In the genomic region with DNA sequence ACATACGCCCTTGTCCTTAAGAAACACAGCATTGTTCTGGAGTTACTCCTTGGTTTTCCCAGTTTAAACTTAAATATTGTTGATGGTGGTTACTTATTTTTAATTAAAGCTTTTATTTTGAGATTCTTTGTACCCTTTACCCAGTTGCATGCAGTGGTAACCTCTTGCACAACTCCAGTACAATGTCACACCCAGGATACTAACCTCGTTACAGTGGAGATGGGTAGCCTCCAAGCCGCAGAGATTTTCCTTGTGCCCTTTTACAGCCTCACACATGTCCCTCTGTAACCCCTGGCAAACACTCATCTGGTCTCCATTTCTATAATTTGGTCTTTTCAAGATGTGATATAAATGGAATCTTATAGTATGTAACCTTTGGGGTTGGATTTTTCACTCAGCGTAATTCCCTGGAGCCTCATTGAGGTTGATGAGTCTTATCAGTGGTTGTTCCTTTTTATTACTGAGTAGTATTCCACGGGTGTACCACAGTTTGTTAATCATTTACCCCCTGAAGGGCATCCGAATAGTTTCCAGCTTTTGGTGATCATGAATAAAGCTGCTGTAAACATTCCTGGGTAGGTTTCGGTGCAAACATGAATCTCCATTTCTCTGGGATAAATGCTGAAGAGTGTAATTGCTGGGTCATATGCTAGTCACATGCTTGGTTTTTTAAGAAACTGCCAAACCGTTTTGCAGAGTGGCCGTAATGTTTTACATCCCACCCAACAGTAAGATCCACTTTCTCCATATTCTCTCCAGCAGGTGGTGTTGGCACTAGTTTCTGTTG, we compare ENCODE assay signal across 10 cellular contexts.
DNase-seq lines count a peak whose midpoint lies in the region; ATAC-seq and TF ChIP-seq lines count a peak whose summit lies in the region.
"Had no signal": no experiment of that assay in that cellular context is flagged by ENCODE, and none has a peak within 500 bp of the region (broad histone marks: within the 10 kb centered on the region; RNA-seq: fewer than 3 reads in every experiment).

No MANE protein-coding gene starts in this region.

- peaks cover 0 to 3% (median 0%) of the 10 kb centered on the region in 7 donors for H3K9me3 Mint-ChIP-seq in CD4-positive, CD25-positive, alpha-beta regulatory T cell
- H3K9me3 Mint-ChIP-seq in IgD-negative memory B cell (no peaks in the 10 kb centered on the region), mesothelial cell of epicardium (peaks cover 4% of the 10 kb centered on the region)
- no peaks in the 10 kb centered on the region for H3K9me3 Mint-ChIP-seq in central memory CD8-positive, alpha-beta T cell
- no peaks in the 10 kb centered on the region for H3K9me3 Mint-ChIP-seq in naive thymus-derived CD8-positive, alpha-beta T cell

- no peaks in the 10 kb centered on the region for H3K9me3 ChIP-seq in CD4-positive, CD25-positive, alpha-beta regulatory T cell (ENCODE audit: control insufficient read depth in 2 of 2, low read length in 2 of 2)
- peaks cover 0 to 3% of the 10 kb centered on the region in 2 donors for H3K9me3 ChIP-seq in neuronal stem cell (replicated peaks in 1 of 2; ENCODE audit: control insufficient read depth in 2 of 2, insufficient read depth in 1 of 2, low read depth in 1 of 2, low read length in 2 of 2)

- H2AK5ac ChIP-seq in neuronal stem cell (ENCODE audit: low read depth, low read length): no peak overlapping the region

- H3K23ac ChIP-seq in neuronal stem cell (ENCODE audit: low read depth, low read length, poor library complexity): no peak overlapping the region

- no peak overlapping the region for H2BK15ac ChIP-seq in neuronal stem cell (ENCODE audit: low read length)

- peaks cover 3% of the 10 kb centered on the region for H3K36me3 ChIP-seq in CD4-positive, CD25-positive, alpha-beta regulatory T cell (ENCODE audit: control insufficient read depth, insufficient read depth, low read length)
- no peaks in the 10 kb centered on the region for H3K36me3 ChIP-seq in neuronal stem cell (replicated peaks in 1 of 2; ENCODE audit: control insufficient read depth in 2 of 2, insufficient read depth in 2 of 2, low read length in 2 of 2)

- no peak for TF ChIP-seq CTCF in mesothelial cell of epicardium (IDR thresholded peaks at IDR 0.05; ENCODE audit: unreplicated experiment)

- no peaks in the 10 kb centered on the region for H3K27me3 ChIP-seq in CD4-positive, CD25-positive, alpha-beta regulatory T cell (ENCODE audit: control insufficient read depth, insufficient read depth, low read length)
- no peaks in the 10 kb centered on the region for H3K27me3 ChIP-seq in neuronal stem cell (ENCODE audit: control insufficient read depth in 3 of 3, insufficient read depth in 3 of 3, low read depth in 1 of 3, low read length in 3 of 3)

- peak overlapping the region; percentile 80 for H3K27ac ChIP-seq in CD4-positive, CD25-positive, alpha-beta regulatory T cell (ENCODE audit: insufficient read depth, low read length, poor library complexity, severe bottlenecking)
- no peak overlapping the region for H3K27ac ChIP-seq in neuronal stem cell (replicated peaks; ENCODE audit: low read length)

- peak overlapping the region; percentile 97 to 99 (median 98) for H3K27ac Mint-ChIP-seq in CD4-positive, CD25-positive, alpha-beta regulatory T cell
- H3K27ac Mint-ChIP-seq in IgD-negative memory B cell: peak overlapping the region; percentile 87 to 98 (median 96)
- H3K27ac Mint-ChIP-seq in central memory CD8-positive, alpha-beta T cell (ENCODE audit: low read depth): peak overlapping the region; percentile 63
- H3K27ac Mint-ChIP-seq in naive thymus-derived CD8-positive, alpha-beta T cell: peak overlapping the region; percentile 91 to 99 (median 96)
- no peak overlapping the region for H3K27ac Mint-ChIP-seq in mesothelial cell of epicardium

- no peak overlapping the region for H3K14ac ChIP-seq in neuronal stem cell (ENCODE audit: low read length)

- peaks cover 62% of the 10 kb centered on the region for H3K4me1 ChIP-seq in CD4-positive, CD25-positive, alpha-beta regulatory T cell (ENCODE audit: control insufficient read depth, insufficient read depth, low read length, poor library complexity, severe bottlenecking)
- H3K4me1 ChIP-seq in neuronal stem cell (ENCODE audit: control insufficient read depth in 2 of 2, insufficient read depth in 1 of 2, low read depth in 1 of 2, low read length in 2 of 2): peaks cover 6 to 12% of the 10 kb centered on the region in 2 donors

- no peak overlapping the region for H3K4ac ChIP-seq in neuronal stem cell (ENCODE audit: low read length)

- POLR2A ChIA-PET in naive thymus-derived CD8-positive, alpha-beta T cell (lab: Charles Lee): interaction anchor here (0.6 to 13.7 kb wide), 10 partner anchors 9 to 155 kb away, joined by 3 to 292 read pairs (median 6); a partner anchor contains a TSS

- H2AFZ ChIP-seq in neuronal stem cell (ENCODE audit: low read length): no peak overlapping the region

- peaks cover 40% of the 10 kb centered on the region for H3K36me3 Mint-ChIP-seq in CD4-positive, CD25-positive, alpha-beta regulatory T cell
- H3K36me3 Mint-ChIP-seq in IgD-negative memory B cell: peaks cover 21% of the 10 kb centered on the region
- peaks cover 12% of the 10 kb centered on the region for H3K36me3 Mint-ChIP-seq in central memory CD8-positive, alpha-beta T cell (ENCODE audit: insufficient read depth)
- H3K36me3 Mint-ChIP-seq in naive thymus-derived CD8-positive, alpha-beta T cell: peaks cover 4 to 26% (median 12%) of the 10 kb centered on the region in 3 donors
- H3K36me3 Mint-ChIP-seq in mesothelial cell of epicardium: peaks cover 3% of the 10 kb centered on the region

- no peak overlapping the region for H2BK5ac ChIP-seq in neuronal stem cell (ENCODE audit: low read length)

- no peak for ATAC-seq in CD4-positive, CD25-positive, alpha-beta regulatory T cell (ENCODE audit: low read depth in 2 of 2)
- no peak for ATAC-seq in central memory CD8-positive, alpha-beta T cell (replicated peaks; ENCODE audit: extremely low read depth, poor library complexity, severe bottlenecking)
- ATAC-seq in naive thymus-derived CD8-positive, alpha-beta T cell: no peak
- no peak for ATAC-seq in GM21528 (IDR thresholded peaks at IDR 0.05; ENCODE audit: low FRiP score, unreplicated experiment)

- no peak overlapping the region for H3K4me2 ChIP-seq in neuronal stem cell (ENCODE audit: insufficient read depth, low read length, poor library complexity, severe bottlenecking)

- no peak overlapping the region for H2BK120ac ChIP-seq in neuronal stem cell (ENCODE audit: low read depth, low read length)

- peak overlapping the region; percentile 93 for H3K4me3 ChIP-seq in CD4-positive, CD25-positive, alpha-beta regulatory T cell (ENCODE audit: low read depth, low read length)
- H3K4me3 ChIP-seq in neuronal stem cell (ENCODE audit: low read length in 2 of 2): no peak overlapping the region

- H4K8ac ChIP-seq in neuronal stem cell (ENCODE audit: low read depth, low read length): no peak overlapping the region

- H3K4me1 Mint-ChIP-seq in CD4-positive, CD25-positive, alpha-beta regulatory T cell: peaks cover 34 to 95% (median 75%) of the 10 kb centered on the region in 4 donors
- peaks cover 66 to 83% (median 69%) of the 10 kb centered on the region in 3 donors for H3K4me1 Mint-ChIP-seq in IgD-negative memory B cell
- peaks cover 85% of the 10 kb centered on the region for H3K4me1 Mint-ChIP-seq in central memory CD8-positive, alpha-beta T cell
- peaks cover 62 to 98% (median 95%) of the 10 kb centered on the region in 4 donors for H3K4me1 Mint-ChIP-seq in naive thymus-derived CD8-positive, alpha-beta T cell
- H3K4me1 Mint-ChIP-seq in mesothelial cell of epicardium: peaks cover 14% of the 10 kb centered on the region

- H3K4me3 Mint-ChIP-seq in CD4-positive, CD25-positive, alpha-beta regulatory T cell: peak overlapping the region in 3 of 4 donors; percentile 57 to 82 (median 62)
- H3K4me3 Mint-ChIP-seq in IgD-negative memory B cell (peak overlapping the region in 3 of 4 donors; percentile 86 to 95 (median 95)), mesothelial cell of epicardium (no peak overlapping the region)
- H3K4me3 Mint-ChIP-seq in central memory CD8-positive, alpha-beta T cell: peak overlapping the region; percentile 78
- peak overlapping the region; percentile 60 to 96 (median 88) for H3K4me3 Mint-ChIP-seq in naive thymus-derived CD8-positive, alpha-beta T cell

- no peak overlapping the region for H2BK12ac ChIP-seq in neuronal stem cell (ENCODE audit: low read length)

- no peak overlapping the region for H4K91ac ChIP-seq in neuronal stem cell (ENCODE audit: low read depth, low read length, poor library complexity)

- peaks cover 4% of the 10 kb centered on the region for H3K27me3 Mint-ChIP-seq in CD4-positive, CD25-positive, alpha-beta regulatory T cell
- H3K27me3 Mint-ChIP-seq in IgD-negative memory B cell (no peaks in the 10 kb centered on the region), mesothelial cell of epicardium (ENCODE audit: low read depth) (no peaks in the 10 kb centered on the region)
- no peaks in the 10 kb centered on the region for H3K27me3 Mint-ChIP-seq in central memory CD8-positive, alpha-beta T cell
- no peaks in the 10 kb centered on the region for H3K27me3 Mint-ChIP-seq in naive thymus-derived CD8-positive, alpha-beta T cell

- peaks cover 3% of the 10 kb centered on the region for H3K79me1 ChIP-seq in neuronal stem cell (ENCODE audit: low read depth, low read length)

- H3K9ac ChIP-seq in neuronal stem cell (ENCODE audit: low read depth, low read length, poor library complexity): no peak overlapping the region

- H3K18ac ChIP-seq in neuronal stem cell (ENCODE audit: low read length): no peak overlapping the region

- no peak for DNase-seq in CD4-positive, CD25-positive, alpha-beta regulatory T cell
- no peak for DNase-seq in central memory CD8-positive, alpha-beta T cell (ENCODE audit: low spot score in 2 of 2)
- DNase-seq in naive thymus-derived CD8-positive, alpha-beta T cell: no peak
- no peak for DNase-seq in DMS53 (lab: John Stamatoyannopoulos, UW)
- no peak for DNase-seq in mesothelial cell of epicardium (ENCODE audit: low spot score in 2 of 2, unreplicated experiment in 2 of 2)
- DNase-seq in neuronal stem cell (ENCODE audit: low spot score): no peak
- DNase-seq: COR-L47, NCI-H2081 treated with DMSO at 0.1 percent for 48 hours had no signal

- no CpG with 5 or more reads among the region's 9 CpGs for WGBS in neuronal stem cell (ENCODE audit: extremely low coverage in 2 of 2, insufficient read length in 2 of 2, insufficient replicate concordance in 1 of 2), 2 donors
